ENCODE assay signal across 9 cellular contexts in the genomic region with DNA sequence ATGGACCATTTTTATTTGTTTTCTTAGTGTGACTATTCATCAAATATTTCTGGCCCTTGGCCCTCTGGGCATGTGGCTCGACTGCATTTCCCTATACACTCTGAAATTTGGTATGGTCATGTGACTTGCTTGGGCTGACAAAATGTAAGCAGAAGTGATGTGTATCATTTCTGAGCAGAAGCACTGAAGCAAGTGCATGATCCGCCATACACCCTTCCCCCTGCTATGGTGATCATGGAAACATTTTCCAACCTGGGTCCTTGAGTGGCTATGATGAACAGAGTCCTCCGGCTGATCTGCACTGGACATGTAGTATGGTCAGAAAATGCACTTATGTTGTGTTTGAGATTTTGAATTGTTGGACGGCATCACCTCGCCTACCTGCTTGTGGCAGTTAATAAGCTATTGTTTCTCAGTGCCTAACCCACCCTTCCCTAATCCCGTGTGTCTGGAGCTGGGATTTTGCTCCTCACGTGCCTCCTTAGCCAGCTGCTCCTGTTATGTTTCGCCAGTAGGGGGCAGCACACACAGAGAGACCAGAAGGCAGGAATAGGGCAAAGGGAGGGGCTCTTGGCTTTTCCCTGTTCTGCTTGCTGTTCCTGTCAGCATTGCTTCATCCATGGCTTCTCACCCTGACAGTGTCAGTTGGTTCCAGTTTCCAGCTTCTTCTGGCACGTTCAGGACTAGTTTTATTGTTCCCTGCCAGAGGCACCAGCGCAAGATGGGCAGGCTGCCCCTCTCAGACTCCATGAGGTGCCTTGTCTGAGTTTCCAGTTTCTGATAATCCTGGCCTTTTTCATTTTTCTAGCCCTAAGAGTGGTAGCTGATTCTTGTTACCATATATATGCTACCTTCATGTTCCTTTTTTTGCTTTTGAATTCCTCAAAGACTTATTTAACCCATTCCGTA.
DNase-seq lines count a peak whose midpoint lies in the region; ATAC-seq and TF ChIP-seq lines count a peak whose summit lies in the region.
"Had no signal": no experiment of that assay in that cellular context is flagged by ENCODE, and none has a peak within 500 bp of the region (broad histone marks: within the 10 kb centered on the region; RNA-seq: fewer than 3 reads in every experiment).

No MANE protein-coding gene starts in this region.

- H3K4me3 ChIP-seq in GM12864 (ENCODE audit: low read depth, low read length) (no peak overlapping the region), HFF-Myc (replicated peaks; ENCODE audit: low read depth, low read length) (no peak overlapping the region), SJSA1 (no peak overlapping the region), breast epithelium (no peak overlapping the region), lower lobe of right lung (no peak overlapping the region), suprapubic skin (no peak overlapping the region)

- H3K9me3 ChIP-seq in SJSA1 (replicated peaks) (0 out of 2 replicates have a peak, but pooled peaks cover 2% of the 10 kb centered on the region), breast epithelium (no peaks in the 10 kb centered on the region), lower lobe of right lung (no peaks in the 10 kb centered on the region), suprapubic skin (no peaks in the 10 kb centered on the region)

- no peaks in the 10 kb centered on the region for H3K36me3 ChIP-seq in SJSA1
- H3K36me3 ChIP-seq in breast epithelium = no peaks in the 10 kb centered on the region
- no peaks in the 10 kb centered on the region for H3K36me3 ChIP-seq in lower lobe of right lung
- no peaks in the 10 kb centered on the region for H3K36me3 ChIP-seq in suprapubic skin

- H3K27ac ChIP-seq in SJSA1 = no peak overlapping the region
- H3K27ac ChIP-seq in breast epithelium = peak overlapping the region in 1 of 2 donors; percentile 7
- no peak overlapping the region for H3K27ac ChIP-seq in lower lobe of right lung
- peak overlapping the region; percentile 10 for H3K27ac ChIP-seq in suprapubic skin

- TF ChIP-seq EP300 in suprapubic skin (IDR thresholded peaks at IDR 0.05) = no peak

- TF ChIP-seq CTCF in GM12864 (IDR thresholded peaks at IDR 0.05; ENCODE audit: low read depth, low read length, missing control alignments) (peak; percentile 91), HFF-Myc (IDR thresholded peaks at IDR 0.05; ENCODE audit: low read depth, low read length, missing control alignments) (peak; percentile 49), breast epithelium (IDR thresholded peaks at IDR 0.05) (peak; percentile 11 to 50 (median 48)), lower lobe of right lung (IDR thresholded peaks at IDR 0.05) (peak; percentile 60), suprapubic skin (IDR thresholded peaks at IDR 0.05) (peak; percentile 14 to 63)

- H3K4me1 ChIP-seq in SJSA1 (replicated peaks) (no peaks in the 10 kb centered on the region), breast epithelium (no peaks in the 10 kb centered on the region), lower lobe of right lung (peaks cover 6% of the 10 kb centered on the region), suprapubic skin (peaks cover 17% of the 10 kb centered on the region)

- no peaks in the 10 kb centered on the region for H3K27me3 ChIP-seq in SJSA1 (replicated peaks)
- no peaks in the 10 kb centered on the region for H3K27me3 ChIP-seq in breast epithelium
- H3K27me3 ChIP-seq in lower lobe of right lung (ENCODE audit: low read depth) = no peaks in the 10 kb centered on the region
- no peaks in the 10 kb centered on the region for H3K27me3 ChIP-seq in suprapubic skin

- peak; percentile 73 to 84 for ATAC-seq in lower lobe of right lung
- ATAC-seq: naive thymus-derived CD8-positive, alpha-beta T cell had no signal

- intact Hi-C loops in breast epithelium (cut with DNase I; ENCODE audit: low total_unique reads) = no loop called here
- intact Hi-C loops in lower lobe of right lung (cut with DNase I) = no loop called here

- DNase-seq in A172 (ENCODE audit: low spot score) (peak; percentile 78), GM12864 (ENCODE audit: low read depth) (peak; percentile 30), HFF-Myc (ENCODE audit: extremely low read depth, low read depth) (no peak), LoVo (ENCODE audit: low spot score) (peak; percentile 50), SJSA1 (ENCODE audit: low read depth in 1 of 2, low spot score in 2 of 2) (peak; percentile 51 to 70), breast epithelium (ENCODE audit: low spot score in 2 of 2) (peak in 1 of 2 donors; percentile 41), lower lobe of right lung (peak; percentile 60), suprapubic skin (ENCODE audit: low spot score in 2 of 2) (peak in 1 of 2 donors; percentile 70)

- WGBS in suprapubic skin = 33% methylated on average over 11 of the region's 11 CpGs

- no peak for TF ChIP-seq POLR2A in breast epithelium (IDR thresholded peaks at IDR 0.05)
- no peak for TF ChIP-seq POLR2A in suprapubic skin (IDR thresholded peaks at IDR 0.05)

Comparison
In these comparisons a context has a peak if more than half of its experiments do, and no peak if none do; other contexts are left out.
1. CTCF ChIP-seq: peak in every context shown above with its lines; median percentile 91 in GM12864; 60 in lower lobe of right lung; 49 in HFF-Myc; 48 in breast epithelium; 38 in suprapubic skin.